ENCODE assay signal across 14 cellular contexts in the genomic region with DNA sequence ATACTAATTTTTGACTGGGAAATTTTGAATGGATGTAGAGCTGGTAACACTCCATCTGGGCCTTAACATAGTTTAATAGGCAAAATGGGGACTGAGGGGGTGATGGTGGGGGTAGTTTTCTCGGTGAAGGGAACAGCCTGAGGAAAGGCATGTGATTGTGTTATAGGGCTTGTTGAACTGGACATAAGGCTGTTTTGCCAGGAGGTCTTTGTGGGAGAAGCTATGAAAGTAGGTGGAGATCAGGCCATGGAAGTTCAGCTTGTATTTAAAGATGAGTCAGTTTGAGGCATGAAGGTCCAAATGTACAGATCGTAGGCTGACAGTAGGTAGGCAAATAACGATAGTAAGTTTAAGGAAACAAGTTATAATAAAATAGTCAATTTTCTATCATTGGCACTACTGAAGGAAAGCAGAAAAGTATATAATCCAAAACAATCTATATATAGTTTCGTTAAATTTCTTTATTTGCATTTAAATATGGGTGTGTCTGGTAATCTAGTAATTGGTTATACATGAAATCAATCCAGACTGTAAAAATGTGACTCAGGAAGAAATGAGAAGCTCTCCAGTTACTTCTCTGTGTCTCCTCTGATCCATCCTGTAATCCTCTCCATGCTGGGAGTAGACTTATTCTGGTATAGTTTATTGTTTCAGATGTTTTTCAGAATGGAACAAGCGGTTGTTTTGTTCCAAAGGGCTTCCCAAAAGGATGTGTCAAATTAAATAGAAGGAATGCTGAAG. TPM values are rescaled to one million over a fixed set of nuclear protein-coding genes. Genes with fewer than 3 reads are reported as not detected.
A peak's percentile ranks its signal among the peaks of the same experiment; 100 is the strongest.
DNase-seq lines count a peak whose midpoint lies in the region; ATAC-seq and TF ChIP-seq lines count a peak whose summit lies in the region.
"Had no signal": no experiment of that assay in that cellular context is flagged by ENCODE, and none has a peak within 500 bp of the region (broad histone marks: within the 10 kb centered on the region; RNA-seq: fewer than 3 reads in every experiment).

No MANE protein-coding gene starts in this region.

- H3K4me2 ChIP-seq in KMS-11: peak overlapping the region; percentile 73; the same call in 1 of the 2 replicates

- H3K9ac ChIP-seq in KMS-11: no peak overlapping the region

- ATAC-seq in activated CD4-positive, alpha-beta T cell treated with anti-CD3 and anti-CD28 coated beads for 36 hours: no peak
- ATAC-seq in GM21447 (IDR thresholded peaks at IDR 0.05; ENCODE audit: unreplicated experiment) (no peak), GM19467 (IDR thresholded peaks at IDR 0.05; ENCODE audit: unreplicated experiment) (no peak)

- no peaks in the 10 kb centered on the region for H3K36me3 ChIP-seq in KMS-11 (ENCODE audit: insufficient read depth)
- H3K36me3 ChIP-seq: uterus had no signal

- CTCF ChIA-PET in activated CD4-positive, alpha-beta T cell treated with anti-CD3 and anti-CD28 coated beads for 36 hours (lab: Charles Lee): interaction anchor here (0.6 to 1.4 kb wide), 3 partner anchors 15 to 97 kb away, joined by 3 to 5 read pairs (median 3); no protein-coding TSS in a partner anchor

- peaks cover 28% of the 10 kb centered on the region for H3K4me1 ChIP-seq in KMS-11 (ENCODE audit: low read depth, poor library complexity, severe bottlenecking)
- H3K4me1 ChIP-seq: uterus had no signal

- H3K9me3 Mint-ChIP-seq in activated CD4-positive, alpha-beta T cell treated with anti-CD3 and anti-CD28 coated beads for 36 hours (ENCODE audit: low read depth): no peaks in the 10 kb centered on the region
- no peaks in the 10 kb centered on the region for H3K9me3 Mint-ChIP-seq in chondrocyte (ENCODE audit: low read depth)
- H3K9me3 Mint-ChIP-seq in neural crest cell: no peaks in the 10 kb centered on the region

- no peak overlapping the region for H3K4me3 ChIP-seq in KMS-11 (IDR thresholded peaks at IDR 0.05; ENCODE audit: insufficient read depth, low read depth, low read length)
- H3K4me3 ChIP-seq: skin epidermis, uterus had no signal

- DNase-seq in activated CD4-positive, alpha-beta T cell treated with anti-CD3 and anti-CD28 coated beads for 36 hours: no peak
- DNase-seq in activated CD4-positive, alpha-beta T cell treated with anti-CD3 and anti-CD28 coated beads for 48 hours: no peak
- DNase-seq in chondrocyte (ENCODE audit: low spot score) (no peak), neural crest cell (ENCODE audit: low read depth, low spot score) (no peak), iPS-NIHi11 (ENCODE audit: low spot score) (no peak)
- DNase-seq: cortex of kidney, DND-41, NCI-H1092 treated with DMSO at 0.1 percent for 48 hours, NCI-H510A treated with DMSO at 0.1 percent for 48 hours, uterus had no signal

- no peak overlapping the region for H2AFZ ChIP-seq in KMS-11 (ENCODE audit: low read depth)

- TF ChIP-seq CTCF in KMS-11 (conservative IDR thresholded peaks at IDR 0.05; ENCODE audit: low read depth, low read length) (no peak), chondrocyte (IDR thresholded peaks at IDR 0.05) (no peak), neural crest cell (conservative IDR thresholded peaks at IDR 0.05) (no peak)

- no peak overlapping the region for H3K27ac ChIP-seq in KMS-11
- H3K27ac ChIP-seq: skin epidermis, uterus had no signal

- POLR2A ChIA-PET in activated CD4-positive, alpha-beta T cell treated with anti-CD3 and anti-CD28 coated beads for 36 hours (lab: Charles Lee): interaction anchor here (0.6 to 0.9 kb wide), 3 partner anchors 91 to 121 kb away, joined by 3 to 4 read pairs (median 3); a partner anchor contains a TSS

- intact Hi-C loops in activated CD4-positive, alpha-beta T cell treated with anti-CD3 and anti-CD28 coated beads for 36 hours (cut with DNase I, micrococcal nuclease): loop anchor here (1.0 to 10.0 kb wide), 5 partner anchors 33 to 1552 kb away; a partner anchor contains a TSS

- H3K4me1 Mint-ChIP-seq in activated CD4-positive, alpha-beta T cell treated with anti-CD3 and anti-CD28 coated beads for 36 hours: peaks cover 64% of the 10 kb centered on the region
- H3K4me1 Mint-ChIP-seq in chondrocyte (ENCODE audit: low read depth) (peaks cover 41% of the 10 kb centered on the region), neural crest cell (peaks cover 36% of the 10 kb centered on the region)

- H3K4me3 Mint-ChIP-seq in activated CD4-positive, alpha-beta T cell treated with anti-CD3 and anti-CD28 coated beads for 36 hours: peak overlapping the region; percentile 11
- peak overlapping the region; percentile 10 for H3K4me3 Mint-ChIP-seq in chondrocyte (ENCODE audit: unreplicated experiment)
- H3K4me3 Mint-ChIP-seq in neural crest cell: peak overlapping the region; percentile 80

- no peaks in the 10 kb centered on the region for H3K27me3 ChIP-seq in KMS-11 (ENCODE audit: insufficient read depth, low read depth)
- H3K27me3 ChIP-seq: uterus had no signal

- peaks cover 9% of the 10 kb centered on the region for H3K36me3 Mint-ChIP-seq in activated CD4-positive, alpha-beta T cell treated with anti-CD3 and anti-CD28 coated beads for 36 hours (ENCODE audit: low read depth)
- H3K36me3 Mint-ChIP-seq in chondrocyte (ENCODE audit: low read depth): no peaks in the 10 kb centered on the region
- no peaks in the 10 kb centered on the region for H3K36me3 Mint-ChIP-seq in neural crest cell (ENCODE audit: low read depth)

- H3K79me2 ChIP-seq in KMS-11 (ENCODE audit: insufficient read depth, low read depth): peaks cover 62% of the 10 kb centered on the region

- no peaks in the 10 kb centered on the region for H4K20me1 ChIP-seq in KMS-11 (ENCODE audit: insufficient read depth)

- H3K27me3 Mint-ChIP-seq in activated CD4-positive, alpha-beta T cell treated with anti-CD3 and anti-CD28 coated beads for 36 hours: no peaks in the 10 kb centered on the region
- H3K27me3 Mint-ChIP-seq in chondrocyte (ENCODE audit: low read depth): no peaks in the 10 kb centered on the region
- no peaks in the 10 kb centered on the region for H3K27me3 Mint-ChIP-seq in neural crest cell (ENCODE audit: low read depth)

- H3K27ac Mint-ChIP-seq in activated CD4-positive, alpha-beta T cell treated with anti-CD3 and anti-CD28 coated beads for 36 hours: peak overlapping the region; percentile 30
- H3K27ac Mint-ChIP-seq in chondrocyte (ENCODE audit: unreplicated experiment): peak overlapping the region; percentile 50
- H3K27ac Mint-ChIP-seq in neural crest cell (ENCODE audit: unreplicated experiment): peak overlapping the region; percentile 4

RNA-seq across cellular contexts. Expression of a gene that starts 2.8 kb away (rescaled TPM):
- total RNA-seq in activated CD4-positive, alpha-beta T cell treated with anti-CD3 and anti-CD28 coated beads for 36 hours: 10 to 100 TPM; 30.6 to 31.5 TPM
- total RNA-seq in chondrocyte (39.4 to 46.6 TPM (median 42.2 TPM) in 3 replicates), neural crest cell (43.2 and 43.3 TPM in 2 replicates)

Comparison
In these comparisons a context has a peak if more than half of its experiments do, and no peak if none do; other contexts are left out.
1. H3K4me3 Mint-ChIP-seq: peak in every context shown above with its lines; median percentile 80 in neural crest cell; 11 in activated CD4-positive, alpha-beta T cell treated with anti-CD3 and anti-CD28 coated beads for 36 hours; 10 in chondrocyte.